11 cellular contexts compared by ENCODE assay signal in genomic region chrX:46735625-46736024, GRCh38.
"Had no signal": no experiment of that assay in that cellular context is flagged by ENCODE, and none has a peak within 500 bp of the region (broad histone marks: within the 10 kb centered on the region; RNA-seq: fewer than 3 reads in every experiment).

No MANE protein-coding gene starts in this region.

- H3K27ac Mint-ChIP-seq: GM23338, H9, IgD-negative memory B cell had no signal

- ATAC-seq: GM23338 had no signal

- H3K4me3 Mint-ChIP-seq: GM23338, H9, HFFc6, IgD-negative memory B cell had no signal

- H3K4me3 ChIP-seq: GM23338 had no signal

- H3K27ac ChIP-seq: KMS-11 had no signal

- H3K9ac ChIP-seq: KMS-11 had no signal

- H2AFZ ChIP-seq: GM23338 had no signal

- FAIRE-seq: H1, H54, HTR-8/SVneo had no signal

- H3K4me2 ChIP-seq: GM23338, KMS-11 had no signal

- H3K27me3 Mint-ChIP-seq: IgD-negative memory B cell had no signal

- H3K4me1 Mint-ChIP-seq: GM23338, H9 had no signal

- DNase-seq: H9, HCEC 1CT, HFFc6, Karpas-422, KBM-7 had no signal
